14 cellular contexts compared by ENCODE assay signal in genomic region chr7:19619122-19619521, GRCh38.
"Had no signal": no experiment of that assay in that cellular context is flagged by ENCODE, and none has a peak within 500 bp of the region (broad histone marks: within the 10 kb centered on the region; RNA-seq: fewer than 3 reads in every experiment).

No MANE protein-coding gene starts in this region.

- H3K4me3 ChIP-seq: heart left ventricle, left lung, stomach had no signal

- DNase-seq: activated CD4-positive, alpha-beta T cell treated with anti-CD3 and anti-CD28 coated beads, Interleukin-2, amount 10 ng/mL, durations not matched to agents 7 days and 5 days; activated CD4-positive, CD25-positive, alpha-beta regulatory T cell; activated CD8-positive, alpha-beta memory T cell treated with anti-CD3 and anti-CD28 coated beads for 24 hours; activated T-cell treated with anti-CD3 and anti-CD28 coated beads for 4 hours; amygdala; brain microvascular endothelial cell; cerebellar nuclear complex; foreskin keratinocyte; heart left ventricle; islet precursor cell; left lung; stimulated activated CD4-positive, alpha-beta T cell treated with anti-CD3 and anti-CD28 coated beads, Interleukin-4, amount 100 ng/mL, for 4 hours; stomach; T-helper 17 cell had no signal
